Comparison of ENCODE assay signal across 11 cellular contexts in genomic region chr16:29683543-29684090, GRCh38. TPM values are rescaled to one million over a fixed set of nuclear protein-coding genes. Genes with fewer than 3 reads are reported as not detected.
"Had no signal": no experiment of that assay in that cellular context is flagged by ENCODE, and none has a peak within 500 bp of the region (broad histone marks: within the 10 kb centered on the region; RNA-seq: fewer than 3 reads in every experiment).

No MANE protein-coding gene starts in this region.

- DNase-seq: activated CD4-positive, alpha-beta memory T cell treated with anti-CD3 and anti-CD28 coated beads for 36 hours; activated naive CD4-positive, alpha-beta T cell treated with Interleukin-2 at 50 U/mL for 16 hours; immature natural killer cell; left cardiac atrium; stimulated activated naive B cell treated with anti-CD40 and anti-IgM and Interleukin-4, amounts not matched to agents 10 μg/mL and 1 μg/mL and 100 μg/mL, for 72 hours; transverse colon had no signal

- H3K27ac Mint-ChIP-seq: activated CD4-positive, alpha-beta memory T cell treated with anti-CD3 and anti-CD28 coated beads for 36 hours; natural killer cell treated with Interleukin-12 subunit alpha and Interleukin-12 subunit beta and Interleukin-15 and Interleukin-18, amount 100 ng/mL, for 72 hours; stimulated activated naive B cell treated with anti-CD40 and anti-IgM and Interleukin-4, amounts not matched to agents 10 μg/mL and 1 μg/mL and 100 μg/mL, for 72 hours had no signal

- H3K27ac ChIP-seq: SJSA1, transverse colon had no signal

- H3K4me1 ChIP-seq: SJSA1 had no signal

- H3K4me3 ChIP-seq: lung, SJSA1, transverse colon had no signal

- H3K9me3 ChIP-seq: SJSA1, transverse colon had no signal

- H3K27me3 ChIP-seq: SJSA1, transverse colon had no signal

- ATAC-seq: left cardiac atrium; natural killer cell treated with Interleukin-12 subunit alpha and Interleukin-12 subunit beta and Interleukin-15 and Interleukin-18, amount 100 ng/mL, for 72 hours; right cardiac atrium; stimulated activated naive B cell treated with anti-CD40 and anti-IgM and Interleukin-4, amounts not matched to agents 10 μg/mL and 1 μg/mL and 100 μg/mL, for 72 hours had no signal

- H3K36me3 ChIP-seq: SJSA1, transverse colon had no signal

- H3K27me3 Mint-ChIP-seq: activated CD4-positive, alpha-beta memory T cell treated with anti-CD3 and anti-CD28 coated beads for 36 hours; natural killer cell treated with Interleukin-12 subunit alpha and Interleukin-12 subunit beta and Interleukin-15 and Interleukin-18, amount 100 ng/mL, for 72 hours; stimulated activated naive B cell treated with anti-CD40 and anti-IgM and Interleukin-4, amounts not matched to agents 10 μg/mL and 1 μg/mL and 100 μg/mL, for 72 hours had no signal

- H3K9me3 Mint-ChIP-seq: activated CD4-positive, alpha-beta memory T cell treated with anti-CD3 and anti-CD28 coated beads for 36 hours; immature natural killer cell; natural killer cell treated with Interleukin-12 subunit alpha and Interleukin-12 subunit beta and Interleukin-15 and Interleukin-18, amount 100 ng/mL, for 72 hours; stimulated activated naive B cell treated with anti-CD40 and anti-IgM and Interleukin-4, amounts not matched to agents 10 μg/mL and 1 μg/mL and 100 μg/mL, for 72 hours had no signal

- H3K36me3 Mint-ChIP-seq: activated CD4-positive, alpha-beta memory T cell treated with anti-CD3 and anti-CD28 coated beads for 36 hours; immature natural killer cell; natural killer cell treated with Interleukin-12 subunit alpha and Interleukin-12 subunit beta and Interleukin-15 and Interleukin-18, amount 100 ng/mL, for 72 hours had no signal

- H3K4me3 Mint-ChIP-seq: activated CD4-positive, alpha-beta memory T cell treated with anti-CD3 and anti-CD28 coated beads for 36 hours; immature natural killer cell; natural killer cell treated with Interleukin-12 subunit alpha and Interleukin-12 subunit beta and Interleukin-15 and Interleukin-18, amount 100 ng/mL, for 72 hours; stimulated activated naive B cell treated with anti-CD40 and anti-IgM and Interleukin-4, amounts not matched to agents 10 μg/mL and 1 μg/mL and 100 μg/mL, for 72 hours had no signal

RNA-seq across cellular contexts. Expression of gene SPN, which starts 20.6 kb away (rescaled TPM):
- total RNA-seq: epithelial cell of proximal tubule, SJSA1 had no signal
